1 cellular context compared by ENCODE assay signal in the genomic region with DNA sequence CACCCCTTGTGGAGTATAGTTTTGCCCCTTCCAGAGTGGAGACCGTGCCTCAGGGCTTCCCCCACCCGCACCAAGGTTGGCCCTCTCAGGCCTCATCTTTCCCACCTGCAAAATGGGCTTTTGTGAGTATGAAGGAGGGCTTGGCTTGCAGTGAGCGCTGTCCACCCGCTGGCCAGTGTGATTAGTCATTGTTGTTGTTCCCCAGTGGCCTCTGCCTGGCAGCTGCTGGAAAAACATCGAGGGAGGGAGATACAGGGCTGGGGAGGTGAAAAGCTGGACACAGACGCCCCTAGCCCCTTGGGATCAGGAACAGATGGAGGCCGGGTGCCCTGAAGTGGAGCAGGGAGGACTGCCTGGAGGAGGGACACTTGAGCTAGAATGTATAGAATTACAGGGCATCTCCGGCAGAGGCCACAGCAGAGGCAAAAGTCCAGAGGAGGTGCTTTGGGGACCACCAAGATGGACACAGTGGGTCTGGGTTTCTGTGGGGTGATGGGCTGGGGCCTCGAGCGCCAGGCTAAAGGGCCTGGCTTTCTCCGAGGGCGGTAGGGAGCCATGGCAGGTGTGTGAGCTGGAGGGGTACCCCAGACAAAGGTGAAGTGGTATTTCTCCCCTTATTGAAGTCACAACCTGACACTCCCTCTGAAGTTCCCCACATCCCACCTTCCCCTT.
TF ChIP-seq lines count a peak whose summit lies in the region.

No MANE protein-coding gene starts in this region.

TF ChIP-seq in K562, 482 proteins besides CTCF, POLR2A, EP300 and RAD21 (continues in another document):
- TF ChIP-seq, protein P1, sequence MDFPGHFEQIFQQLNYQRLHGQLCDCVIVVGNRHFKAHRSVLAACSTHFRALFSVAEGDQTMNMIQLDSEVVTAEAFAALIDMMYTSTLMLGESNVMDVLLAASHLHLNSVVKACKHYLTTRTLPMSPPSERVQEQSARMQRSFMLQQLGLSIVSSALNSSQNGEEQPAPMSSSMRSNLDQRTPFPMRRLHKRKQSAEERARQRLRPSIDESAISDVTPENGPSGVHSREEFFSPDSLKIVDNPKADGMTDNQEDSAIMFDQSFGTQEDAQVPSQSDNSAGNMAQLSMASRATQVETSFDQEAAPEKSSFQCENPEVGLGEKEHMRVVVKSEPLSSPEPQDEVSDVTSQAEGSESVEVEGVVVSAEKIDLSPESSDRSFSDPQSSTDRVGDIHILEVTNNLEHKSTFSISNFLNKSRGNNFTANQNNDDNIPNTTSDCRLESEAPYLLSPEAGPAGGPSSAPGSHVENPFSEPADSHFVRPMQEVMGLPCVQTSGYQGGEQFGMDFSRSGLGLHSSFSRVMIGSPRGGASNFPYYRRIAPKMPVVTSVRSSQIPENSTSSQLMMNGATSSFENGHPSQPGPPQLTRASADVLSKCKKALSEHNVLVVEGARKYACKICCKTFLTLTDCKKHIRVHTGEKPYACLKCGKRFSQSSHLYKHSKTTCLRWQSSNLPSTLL (IDR thresholded peaks at IDR 0.05), result no peak
- TF ChIP-seq ZNF589 (CRISPR knock-in tag; IDR thresholded peaks at IDR 0.05; ENCODE audit: low read depth), result no peak
- TF ChIP-seq BCOR (IDR thresholded peaks at IDR 0.05), result peak; percentile 100
- TF ChIP-seq ZNF165 (CRISPR knock-in tag; IDR thresholded peaks at IDR 0.05; ENCODE audit: borderline replicate concordance), result no peak
- no peak for TF ChIP-seq THRAP3 (IDR thresholded peaks at IDR 0.05; ENCODE audit: borderline replicate concordance)
- TF ChIP-seq, protein P2, sequence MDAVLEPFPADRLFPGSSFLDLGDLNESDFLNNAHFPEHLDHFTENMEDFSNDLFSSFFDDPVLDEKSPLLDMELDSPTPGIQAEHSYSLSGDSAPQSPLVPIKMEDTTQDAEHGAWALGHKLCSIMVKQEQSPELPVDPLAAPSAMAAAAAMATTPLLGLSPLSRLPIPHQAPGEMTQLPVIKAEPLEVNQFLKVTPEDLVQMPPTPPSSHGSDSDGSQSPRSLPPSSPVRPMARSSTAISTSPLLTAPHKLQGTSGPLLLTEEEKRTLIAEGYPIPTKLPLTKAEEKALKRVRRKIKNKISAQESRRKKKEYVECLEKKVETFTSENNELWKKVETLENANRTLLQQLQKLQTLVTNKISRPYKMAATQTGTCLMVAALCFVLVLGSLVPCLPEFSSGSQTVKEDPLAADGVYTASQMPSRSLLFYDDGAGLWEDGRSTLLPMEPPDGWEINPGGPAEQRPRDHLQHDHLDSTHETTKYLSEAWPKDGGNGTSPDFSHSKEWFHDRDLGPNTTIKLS (IDR thresholded peaks at IDR 0.05; ENCODE audit: borderline replicate concordance, low read depth), result no peak
- peak; percentile 38 to 72; a peak in 2 of 4 replicates for TF ChIP-seq HDAC1 (IDR thresholded peaks at IDR 0.05)
- TF ChIP-seq, protein P3, sequence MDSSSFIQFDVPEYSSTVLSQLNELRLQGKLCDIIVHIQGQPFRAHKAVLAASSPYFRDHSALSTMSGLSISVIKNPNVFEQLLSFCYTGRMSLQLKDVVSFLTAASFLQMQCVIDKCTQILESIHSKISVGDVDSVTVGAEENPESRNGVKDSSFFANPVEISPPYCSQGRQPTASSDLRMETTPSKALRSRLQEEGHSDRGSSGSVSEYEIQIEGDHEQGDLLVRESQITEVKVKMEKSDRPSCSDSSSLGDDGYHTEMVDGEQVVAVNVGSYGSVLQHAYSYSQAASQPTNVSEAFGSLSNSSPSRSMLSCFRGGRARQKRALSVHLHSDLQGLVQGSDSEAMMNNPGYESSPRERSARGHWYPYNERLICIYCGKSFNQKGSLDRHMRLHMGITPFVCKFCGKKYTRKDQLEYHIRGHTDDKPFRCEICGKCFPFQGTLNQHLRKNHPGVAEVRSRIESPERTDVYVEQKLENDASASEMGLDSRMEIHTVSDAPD (CRISPR knock-in tag; IDR thresholded peaks at IDR 0.05), result no peak
- TF ChIP-seq BRD4 (IDR thresholded peaks at IDR 0.05), result no peak
- TF ChIP-seq, protein P4, sequence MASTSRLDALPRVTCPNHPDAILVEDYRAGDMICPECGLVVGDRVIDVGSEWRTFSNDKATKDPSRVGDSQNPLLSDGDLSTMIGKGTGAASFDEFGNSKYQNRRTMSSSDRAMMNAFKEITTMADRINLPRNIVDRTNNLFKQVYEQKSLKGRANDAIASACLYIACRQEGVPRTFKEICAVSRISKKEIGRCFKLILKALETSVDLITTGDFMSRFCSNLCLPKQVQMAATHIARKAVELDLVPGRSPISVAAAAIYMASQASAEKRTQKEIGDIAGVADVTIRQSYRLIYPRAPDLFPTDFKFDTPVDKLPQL (IDR thresholded peaks at IDR 0.05; ENCODE audit: extremely low read depth, insufficient read length), result no peak
- 0 out of 2 replicates have a peak, but pooled peaks have one; percentile 16 for TF ChIP-seq FOXJ3 (CRISPR knock-in tag; IDR thresholded peaks at IDR 0.05)
- TF ChIP-seq ZNF431 (CRISPR knock-in tag; IDR thresholded peaks at IDR 0.05), result no peak
- no peak for TF ChIP-seq RHOXF2B (CRISPR knock-in tag; conservative IDR thresholded peaks at IDR 0.05)
- no peak for TF ChIP-seq GABPB1 (CRISPR knock-in tag; IDR thresholded peaks at IDR 0.05)
- TF ChIP-seq NR4A1 (CRISPR knock-in tag; IDR thresholded peaks at IDR 0.05), result no peak
- 0 out of 2 replicates have a peak, but pooled peaks have one; percentile 12 for TF ChIP-seq NR4A1 (tag; IDR thresholded peaks at IDR 0.05)
- no peak; the same call in 1 of the 2 replicates for TF ChIP-seq NFE2L1 (tag; IDR thresholded peaks at IDR 0.05; ENCODE audit: borderline replicate concordance, low read depth)
- peak; percentile 39 to 95; a peak in 3 of 4 replicates for TF ChIP-seq RCOR1 (IDR thresholded peaks at IDR 0.05; ENCODE audit: borderline replicate concordance in 1 of 2, low read depth in 2 of 2, low read length in 2 of 2)
- TF ChIP-seq ZNF57 (CRISPR knock-in tag; IDR thresholded peaks at IDR 0.05), result no peak
- peak; percentile 82 for TF ChIP-seq FOXJ2 (tag; IDR thresholded peaks at IDR 0.05)
- TF ChIP-seq NCOR1 (IDR thresholded peaks at IDR 0.05), result 0 out of 2 replicates have a peak, but pooled peaks have one; percentile 4
- no peak for TF ChIP-seq EP400 (IDR thresholded peaks at IDR 0.05)
- TF ChIP-seq MAFG (tag; conservative IDR thresholded peaks at IDR 0.05), result peak; percentile 47
- TF ChIP-seq, protein P5, sequence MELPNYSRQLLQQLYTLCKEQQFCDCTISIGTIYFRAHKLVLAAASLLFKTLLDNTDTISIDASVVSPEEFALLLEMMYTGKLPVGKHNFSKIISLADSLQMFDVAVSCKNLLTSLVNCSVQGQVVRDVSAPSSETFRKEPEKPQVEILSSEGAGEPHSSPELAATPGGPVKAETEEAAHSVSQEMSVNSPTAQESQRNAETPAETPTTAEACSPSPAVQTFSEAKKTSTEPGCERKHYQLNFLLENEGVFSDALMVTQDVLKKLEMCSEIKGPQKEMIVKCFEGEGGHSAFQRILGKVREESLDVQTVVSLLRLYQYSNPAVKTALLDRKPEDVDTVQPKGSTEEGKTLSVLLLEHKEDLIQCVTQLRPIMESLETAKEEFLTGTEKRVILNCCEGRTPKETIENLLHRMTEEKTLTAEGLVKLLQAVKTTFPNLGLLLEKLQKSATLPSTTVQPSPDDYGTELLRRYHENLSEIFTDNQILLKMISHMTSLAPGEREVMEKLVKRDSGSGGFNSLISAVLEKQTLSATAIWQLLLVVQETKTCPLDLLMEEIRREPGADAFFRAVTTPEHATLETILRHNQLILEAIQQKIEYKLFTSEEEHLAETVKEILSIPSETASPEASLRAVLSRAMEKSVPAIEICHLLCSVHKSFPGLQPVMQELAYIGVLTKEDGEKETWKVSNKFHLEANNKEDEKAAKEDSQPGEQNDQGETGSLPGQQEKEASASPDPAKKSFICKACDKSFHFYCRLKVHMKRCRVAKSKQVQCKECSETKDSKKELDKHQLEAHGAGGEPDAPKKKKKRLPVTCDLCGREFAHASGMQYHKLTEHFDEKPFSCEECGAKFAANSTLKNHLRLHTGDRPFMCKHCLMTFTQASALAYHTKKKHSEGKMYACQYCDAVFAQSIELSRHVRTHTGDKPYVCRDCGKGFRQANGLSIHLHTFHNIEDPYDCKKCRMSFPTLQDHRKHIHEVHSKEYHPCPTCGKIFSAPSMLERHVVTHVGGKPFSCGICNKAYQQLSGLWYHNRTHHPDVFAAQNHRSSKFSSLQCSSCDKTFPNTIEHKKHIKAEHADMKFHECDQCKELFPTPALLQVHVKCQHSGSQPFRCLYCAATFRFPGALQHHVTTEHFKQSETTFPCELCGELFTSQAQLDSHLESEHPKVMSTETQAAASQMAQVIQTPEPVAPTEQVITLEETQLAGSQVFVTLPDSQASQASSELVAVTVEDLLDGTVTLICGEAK (IDR thresholded peaks at IDR 0.05), result no peak
- TF ChIP-seq, protein P5 (CRISPR knock-in tag; IDR thresholded peaks at IDR 0.05), result no peak
- TF ChIP-seq, protein P6, sequence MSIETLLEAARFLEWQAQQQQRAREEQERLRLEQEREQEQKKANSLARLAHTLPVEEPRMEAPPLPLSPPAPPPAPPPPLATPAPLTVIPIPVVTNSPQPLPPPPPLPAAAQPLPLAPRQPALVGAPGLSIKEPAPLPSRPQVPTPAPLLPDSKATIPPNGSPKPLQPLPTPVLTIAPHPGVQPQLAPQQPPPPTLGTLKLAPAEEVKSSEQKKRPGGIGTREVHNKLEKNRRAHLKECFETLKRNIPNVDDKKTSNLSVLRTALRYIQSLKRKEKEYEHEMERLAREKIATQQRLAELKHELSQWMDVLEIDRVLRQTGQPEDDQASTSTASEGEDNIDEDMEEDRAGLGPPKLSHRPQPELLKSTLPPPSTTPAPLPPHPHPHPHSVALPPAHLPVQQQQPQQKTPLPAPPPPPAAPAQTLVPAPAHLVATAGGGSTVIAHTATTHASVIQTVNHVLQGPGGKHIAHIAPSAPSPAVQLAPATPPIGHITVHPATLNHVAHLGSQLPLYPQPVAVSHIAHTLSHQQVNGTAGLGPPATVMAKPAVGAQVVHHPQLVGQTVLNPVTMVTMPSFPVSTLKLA (conservative IDR thresholded peaks at IDR 0.05), result no peak; a peak in 2 of 4 replicates
- peak; percentile 96 for TF ChIP-seq HDAC2 (IDR thresholded peaks at IDR 0.05)
- no peak for TF ChIP-seq POLR2G (IDR thresholded peaks at IDR 0.05; ENCODE audit: low read depth, low read length)
- TF ChIP-seq FOSL1 (tag; conservative IDR thresholded peaks at IDR 0.05), result peak; percentile 55
- TF ChIP-seq TCF7 (IDR thresholded peaks at IDR 0.05; ENCODE audit: borderline replicate concordance), result no peak
- TF ChIP-seq ZNF668 (CRISPR knock-in tag; IDR thresholded peaks at IDR 0.05), result no peak
- no peak for TF ChIP-seq SMARCB1 (IDR thresholded peaks at IDR 0.05; ENCODE audit: insufficient read length, low read depth)
- no peak for TF ChIP-seq TAF9B (IDR thresholded peaks at IDR 0.05; ENCODE audit: partially characterized antibody)
- 0 out of 2 replicates have a peak, but pooled peaks have one; percentile 40 for TF ChIP-seq JUN (IDR thresholded peaks at IDR 0.05; ENCODE audit: borderline replicate concordance, low read depth, low read length)
- TF ChIP-seq JUN (CRISPR knock-in tag; IDR thresholded peaks at IDR 0.05; ENCODE audit: borderline replicate concordance), result no peak
- TF ChIP-seq, protein P7, sequence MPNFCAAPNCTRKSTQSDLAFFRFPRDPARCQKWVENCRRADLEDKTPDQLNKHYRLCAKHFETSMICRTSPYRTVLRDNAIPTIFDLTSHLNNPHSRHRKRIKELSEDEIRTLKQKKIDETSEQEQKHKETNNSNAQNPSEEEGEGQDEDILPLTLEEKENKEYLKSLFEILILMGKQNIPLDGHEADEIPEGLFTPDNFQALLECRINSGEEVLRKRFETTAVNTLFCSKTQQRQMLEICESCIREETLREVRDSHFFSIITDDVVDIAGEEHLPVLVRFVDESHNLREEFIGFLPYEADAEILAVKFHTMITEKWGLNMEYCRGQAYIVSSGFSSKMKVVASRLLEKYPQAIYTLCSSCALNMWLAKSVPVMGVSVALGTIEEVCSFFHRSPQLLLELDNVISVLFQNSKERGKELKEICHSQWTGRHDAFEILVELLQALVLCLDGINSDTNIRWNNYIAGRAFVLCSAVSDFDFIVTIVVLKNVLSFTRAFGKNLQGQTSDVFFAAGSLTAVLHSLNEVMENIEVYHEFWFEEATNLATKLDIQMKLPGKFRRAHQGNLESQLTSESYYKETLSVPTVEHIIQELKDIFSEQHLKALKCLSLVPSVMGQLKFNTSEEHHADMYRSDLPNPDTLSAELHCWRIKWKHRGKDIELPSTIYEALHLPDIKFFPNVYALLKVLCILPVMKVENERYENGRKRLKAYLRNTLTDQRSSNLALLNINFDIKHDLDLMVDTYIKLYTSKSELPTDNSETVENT (CRISPR knock-in tag; IDR thresholded peaks at IDR 0.05), result no peak
- no peak for TF ChIP-seq GABPB2 (CRISPR knock-in tag; conservative IDR thresholded peaks at IDR 0.05)
- no peak for TF ChIP-seq CHCHD3 (CRISPR knock-in tag; IDR thresholded peaks at IDR 0.05)
- TF ChIP-seq GTF2A2 (tag; IDR thresholded peaks at IDR 0.05), result no peak
- TF ChIP-seq, protein P8, sequence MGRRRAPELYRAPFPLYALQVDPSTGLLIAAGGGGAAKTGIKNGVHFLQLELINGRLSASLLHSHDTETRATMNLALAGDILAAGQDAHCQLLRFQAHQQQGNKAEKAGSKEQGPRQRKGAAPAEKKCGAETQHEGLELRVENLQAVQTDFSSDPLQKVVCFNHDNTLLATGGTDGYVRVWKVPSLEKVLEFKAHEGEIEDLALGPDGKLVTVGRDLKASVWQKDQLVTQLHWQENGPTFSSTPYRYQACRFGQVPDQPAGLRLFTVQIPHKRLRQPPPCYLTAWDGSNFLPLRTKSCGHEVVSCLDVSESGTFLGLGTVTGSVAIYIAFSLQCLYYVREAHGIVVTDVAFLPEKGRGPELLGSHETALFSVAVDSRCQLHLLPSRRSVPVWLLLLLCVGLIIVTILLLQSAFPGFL (CRISPR knock-in tag; IDR thresholded peaks at IDR 0.05), result no peak
- peak; percentile 85 for TF ChIP-seq PHF20 (IDR thresholded peaks at IDR 0.05; ENCODE audit: partially characterized antibody)
- no peak for TF ChIP-seq TSC22D4 (tag; IDR thresholded peaks at IDR 0.05)
- TF ChIP-seq RBM25 (IDR thresholded peaks at IDR 0.05; ENCODE audit: low read depth, low read length, severe bottlenecking), result peak; percentile 92
